8 cellular contexts compared by ENCODE assay signal in the genomic region with DNA sequence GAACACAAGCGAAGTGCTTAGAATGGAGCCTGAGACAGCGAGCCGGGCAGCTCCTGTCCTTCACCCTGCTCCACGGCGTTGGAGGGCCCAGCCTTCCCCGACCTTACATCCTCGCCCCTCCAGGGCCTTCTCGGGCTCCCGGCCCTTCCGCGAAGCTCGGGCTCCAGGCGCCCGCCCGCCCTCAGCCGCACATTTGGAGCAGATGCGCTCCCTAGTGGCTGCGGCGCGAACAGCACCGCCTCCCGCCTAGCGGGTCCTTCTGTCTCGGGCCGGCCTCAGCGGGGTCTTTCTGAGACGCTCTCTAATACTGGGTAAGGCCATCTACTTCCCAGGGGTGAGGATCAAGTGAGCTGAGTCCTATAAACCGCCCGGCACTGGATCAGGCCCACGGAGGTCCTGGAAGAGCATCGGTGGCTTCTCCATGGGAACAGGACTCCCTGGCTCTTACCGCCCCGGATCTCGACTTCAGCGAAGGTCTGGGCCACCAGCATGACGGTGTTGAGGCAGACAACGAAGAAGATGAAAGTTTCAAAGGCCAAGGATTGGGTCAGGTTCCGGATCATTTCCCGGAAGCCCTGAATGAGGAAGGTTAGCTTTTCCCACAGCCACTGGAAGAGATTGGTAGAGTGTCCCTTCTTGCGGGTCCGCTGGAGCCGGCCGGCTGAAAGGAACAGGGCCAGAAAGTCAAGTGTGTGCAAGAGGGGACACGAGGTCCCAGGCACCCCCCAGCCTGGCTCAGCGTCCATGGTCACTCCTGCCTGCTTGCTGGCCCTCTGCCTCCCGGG. TPM values are rescaled to one million over a fixed set of nuclear protein-coding genes. Genes with fewer than 3 reads are reported as not detected.
DNase-seq lines count a peak whose midpoint lies in the region; ATAC-seq and TF ChIP-seq lines count a peak whose summit lies in the region.

No MANE protein-coding gene starts in this region.

- TF ChIP-seq POLR2A in right lobe of liver (IDR thresholded peaks at IDR 0.05): no peak

- H3K27me3 ChIP-seq in A673 (replicated peaks; ENCODE audit: insufficient read depth, low read depth, low read length, poor library complexity) (no peaks in the 10 kb centered on the region), right lobe of liver (no peaks in the 10 kb centered on the region)

- BruUV-seq in A673 (replicated peaks; lab: Mats Ljungman, UMichigan): no TSS peak

- no peaks in the 10 kb centered on the region for H3K36me3 Mint-ChIP-seq in activated CD4-positive, alpha-beta T cell treated with anti-CD3 and anti-CD28 coated beads, Interleukin-2, amount 10 ng/mL, durations not matched to agents 7 days and 5 days (ENCODE audit: low read depth)

- DNase-seq in A673 (ENCODE audit: low spot score) (peak; percentile 88), NCI-H2227 treated with DMSO at 0.1 percent for 48 hours (lab: John Stamatoyannopoulos, UW) (peak; percentile 52), coronary artery (ENCODE audit: low spot score) (no peak), right lobe of liver (peak; percentile 68 to 76 (median 73))
- peak; percentile 75 for DNase-seq in activated CD4-positive, alpha-beta T cell treated with anti-CD3 and anti-CD28 coated beads, Interleukin-2, amount 10 ng/mL, durations not matched to agents 7 days and 5 days
- DNase-seq in stimulated activated CD4-positive, alpha-beta T cell treated with anti-CD3 and anti-CD28 coated beads, TNF-alpha, amount 100 ng/mL, for 48 hours (ENCODE audit: low read depth in 3 of 3): peak; percentile 61 to 76 (median 71)

- H3K27ac Mint-ChIP-seq in activated CD4-positive, alpha-beta T cell treated with anti-CD3 and anti-CD28 coated beads, Interleukin-2, amount 10 ng/mL, durations not matched to agents 7 days and 5 days: no peak overlapping the region

- H3K27me3 Mint-ChIP-seq in activated CD4-positive, alpha-beta T cell treated with anti-CD3 and anti-CD28 coated beads, Interleukin-2, amount 10 ng/mL, durations not matched to agents 7 days and 5 days: peaks cover 7% of the 10 kb centered on the region

- H3K4me3 ChIP-seq in A673 (ENCODE audit: low read depth, low read length, poor library complexity, severe bottlenecking) (peak overlapping the region; percentile 30), coronary artery (peak overlapping the region; percentile 62), right lobe of liver (peak overlapping the region in 1 of 3 donors; percentile 9)

- H3K9me3 Mint-ChIP-seq in activated CD4-positive, alpha-beta T cell treated with anti-CD3 and anti-CD28 coated beads, Interleukin-2, amount 10 ng/mL, durations not matched to agents 7 days and 5 days: no peaks in the 10 kb centered on the region

- ATAC-seq in GM18498 (IDR thresholded peaks at IDR 0.05; ENCODE audit: unreplicated experiment) (peak; percentile 62), right lobe of liver (peak; percentile 84 to 97 (median 94)), HG03457 (IDR thresholded peaks at IDR 0.05; ENCODE audit: unreplicated experiment) (no peak)

- POLR2A ChIA-PET in A673 (lab: Charles Lee; ENCODE audit: low non-redundant PET): no interaction called here
- POLR2A ChIA-PET in activated CD4-positive, alpha-beta T cell treated with anti-CD3 and anti-CD28 coated beads, Interleukin-2, amount 10 ng/mL, durations not matched to agents 7 days and 5 days (lab: Charles Lee): no interaction called here

- H3K36me3 ChIP-seq in A673 (ENCODE audit: insufficient read depth, low read length, poor library complexity, severe bottlenecking) (no peaks in the 10 kb centered on the region), right lobe of liver (no peaks in the 10 kb centered on the region)

- CTCF ChIA-PET in A673 (lab: Charles Lee): interaction anchor here (0.6 to 1.4 kb wide), 10 partner anchors 12 to 290 kb away, joined by 3 to 9 read pairs (median 3); no protein-coding TSS in a partner anchor
- CTCF ChIA-PET in activated CD4-positive, alpha-beta T cell treated with anti-CD3 and anti-CD28 coated beads, Interleukin-2, amount 10 ng/mL, durations not matched to agents 7 days and 5 days (lab: Charles Lee): interaction anchor here (0.5 to 4.9 kb wide), 27 partner anchors 9 to 1015 kb away, joined by 3 to 36 read pairs (median 3); partner anchors contain the start of genes AP5B1, BANF1, CST6 and EIF1AD

- TF ChIP-seq CTCF in A673 (conservative IDR thresholded peaks at IDR 0.05; ENCODE audit: low read depth, low read length): peak; percentile 99
- peak; percentile 93 for TF ChIP-seq CTCF in coronary artery (IDR thresholded peaks at IDR 0.05)
- TF ChIP-seq CTCF in right lobe of liver (IDR thresholded peaks at IDR 0.05): peak; percentile 83 to 94 (median 93)

- WGBS in right lobe of liver (ENCODE audit: insufficient coverage, low coverage, low lambda C conversion rate, missing lambda C conversion rate): 17% methylated on average over 9 of the region's 46 CpGs

- no peak overlapping the region for H3K4me3 Mint-ChIP-seq in activated CD4-positive, alpha-beta T cell treated with anti-CD3 and anti-CD28 coated beads, Interleukin-2, amount 10 ng/mL, durations not matched to agents 7 days and 5 days

- H3K27ac ChIP-seq in A673 (ENCODE audit: low read depth, low read length, poor library complexity, severe bottlenecking) (no peak overlapping the region), coronary artery (no peak overlapping the region), right lobe of liver (no peak overlapping the region)

- H3K9me3 ChIP-seq in A673 (ENCODE audit: low read depth, low read length, poor library complexity, severe bottlenecking) (no peaks in the 10 kb centered on the region), right lobe of liver (no peaks in the 10 kb centered on the region)

- intact Hi-C loops in A673 (cut with micrococcal nuclease; ENCODE audit: unreplicated experiment): no loop called here
- intact Hi-C loops in right lobe of liver (cut with DNase I): no loop called here

- no peaks in the 10 kb centered on the region for H3K4me1 ChIP-seq in A673 (ENCODE audit: insufficient read depth, low read length, poor library complexity, severe bottlenecking)
- H3K4me1 ChIP-seq in right lobe of liver: no peaks in the 10 kb centered on the region

- H3K4me1 Mint-ChIP-seq in activated CD4-positive, alpha-beta T cell treated with anti-CD3 and anti-CD28 coated beads, Interleukin-2, amount 10 ng/mL, durations not matched to agents 7 days and 5 days: peaks cover 15% of the 10 kb centered on the region

RNA-seq across cellular contexts. Expression of gene CATSPER1, which starts 3.7 kb away (rescaled TPM):
- total RNA-seq in A673 (2021): not detected in 2 replicates
- not detected for total RNA-seq in activated CD4-positive, alpha-beta T cell treated with anti-CD3 and anti-CD28 coated beads, Interleukin-2, amount 10 ng/mL, durations not matched to agents 7 days and 5 days
- not detected for total RNA-seq in right lobe of liver

RNA-seq across cellular contexts. Expression of gene CST6, which starts 10.8 kb away (rescaled TPM):
- total RNA-seq in A673 (2021) (2.3 and 3.9 TPM in 2 replicates), right lobe of liver (not detected)
- not detected for total RNA-seq in activated CD4-positive, alpha-beta T cell treated with anti-CD3 and anti-CD28 coated beads, Interleukin-2, amount 10 ng/mL, durations not matched to agents 7 days and 5 days

RNA-seq across cellular contexts. Expression of gene BANF1, which starts 20.3 kb away (rescaled TPM):
- total RNA-seq in A673 (2021): 541 and 556 TPM in 2 replicates
- 100 to 1,000 TPM; 223 to 236 TPM for total RNA-seq in activated CD4-positive, alpha-beta T cell treated with anti-CD3 and anti-CD28 coated beads, Interleukin-2, amount 10 ng/mL, durations not matched to agents 7 days and 5 days
- 10 to 100 TPM; 30.2 to 96.9 (median 72.0) TPM for total RNA-seq in right lobe of liver

RNA-seq across cellular contexts. Expression of gene EIF1AD, which starts 20.6 kb away (rescaled TPM):
- total RNA-seq in A673 (2021): 69.4 and 86.2 TPM in 2 replicates
- total RNA-seq in activated CD4-positive, alpha-beta T cell treated with anti-CD3 and anti-CD28 coated beads, Interleukin-2, amount 10 ng/mL, durations not matched to agents 7 days and 5 days: 10 to 100 TPM; 50.4 to 54.4 TPM
- total RNA-seq in right lobe of liver: 10 to 100 TPM; 11.5 to 22.1 (median 13.1) TPM

RNA-seq across cellular contexts. Expression of gene GAL3ST3, which starts 26.4 kb away (rescaled TPM):
- 1.8 and 2.0 TPM in 2 replicates for total RNA-seq in A673 (2021)
- not detected for total RNA-seq in activated CD4-positive, alpha-beta T cell treated with anti-CD3 and anti-CD28 coated beads, Interleukin-2, amount 10 ng/mL, durations not matched to agents 7 days and 5 days
- not detected for total RNA-seq in right lobe of liver
